ENCODE assay signal across 10 cellular contexts in the genomic region with DNA sequence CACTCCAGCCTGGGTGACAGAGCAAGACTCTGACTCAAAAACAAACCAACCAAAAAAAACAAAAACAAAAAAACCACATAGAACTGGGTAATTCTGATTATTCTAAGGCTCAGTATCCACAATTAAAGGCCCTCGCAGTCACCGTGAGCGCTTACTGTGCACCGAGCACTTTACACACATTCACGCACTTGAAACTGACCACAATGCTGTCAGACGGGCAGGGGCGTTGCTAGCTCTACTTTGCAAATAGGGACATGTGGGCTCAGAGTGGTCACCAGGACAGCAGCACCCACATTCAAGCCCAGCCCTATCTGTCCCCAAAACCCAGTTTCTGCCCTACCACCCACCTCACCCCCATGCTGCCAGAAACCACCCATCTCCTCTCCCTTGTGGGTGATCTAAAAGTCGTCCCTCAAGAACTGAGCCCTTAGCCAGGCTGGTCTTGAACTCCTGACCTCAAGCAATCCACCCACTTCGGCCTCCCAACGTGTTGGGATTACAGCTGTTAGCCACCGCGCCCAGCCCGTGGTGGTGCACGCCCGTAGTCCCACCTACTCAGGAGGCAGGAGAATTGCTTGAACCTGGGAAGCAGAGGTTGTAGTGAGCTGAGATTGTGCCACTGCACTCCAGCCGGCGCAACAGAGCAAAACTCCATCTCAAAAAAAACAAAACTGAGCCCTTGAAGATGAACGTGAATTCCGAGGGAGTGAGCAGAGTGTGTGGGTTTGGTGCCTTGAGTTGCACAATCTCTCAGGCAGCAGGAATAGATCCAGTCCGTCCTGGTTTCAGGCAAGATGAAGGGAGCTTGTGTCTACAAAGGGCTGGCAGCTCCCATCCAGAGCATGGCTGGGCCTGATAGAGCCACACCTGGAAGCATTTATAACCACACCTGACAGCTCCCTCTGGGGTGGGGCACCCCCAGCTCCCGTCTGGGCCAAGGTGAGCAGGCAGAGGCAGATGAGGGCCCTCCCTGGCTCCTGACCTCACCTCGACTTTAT. TPM values are rescaled to one million over a fixed set of nuclear protein-coding genes. Genes with fewer than 3 reads are reported as not detected.
DNase-seq lines count a peak whose midpoint lies in the region; ATAC-seq, FAIRE-seq and TF ChIP-seq lines count a peak whose summit lies in the region.
"Had no signal": no experiment of that assay in that cellular context is flagged by ENCODE, and none has a peak within 500 bp of the region (broad histone marks: within the 10 kb centered on the region; RNA-seq: fewer than 3 reads in every experiment).

No MANE protein-coding gene starts in this region.

- 46% methylated on average over 22 of the region's 22 CpGs for WGBS in GM12878 (ENCODE audit: insufficient coverage, insufficient replicate concordance, low lambda C conversion rate, missing lambda C conversion rate)

- intact Hi-C loops in GM12878 (cut with micrococcal nuclease; ENCODE audit: unreplicated experiment), result no loop called here
- intact Hi-C loops in kidney (cut with DNase I), result no loop called here

- no peak for TF ChIP-seq CTCF in GM12878 (IDR thresholded peaks at IDR 0.05 in 2 of 3, conservative IDR thresholded peaks at IDR 0.05 in 1 of 3; ENCODE audit: control insufficient read depth in 2 of 3, extremely low read depth in 1 of 3, insufficient read depth in 1 of 3, low read depth in 3 of 3, low read length in 3 of 3)
- TF ChIP-seq CTCF in kidney (IDR thresholded peaks at IDR 0.05; ENCODE audit: borderline replicate concordance, extremely low read depth, insufficient read depth), result no peak
- TF ChIP-seq CTCF in BE2C (IDR thresholded peaks at IDR 0.05; ENCODE audit: low read depth, low read length), result no peak

- no peaks in the 10 kb centered on the region for H3K79me2 ChIP-seq in GM12878 (ENCODE audit: control insufficient read depth, insufficient read depth, low read length)

- no peak overlapping the region for H3K4me2 ChIP-seq in GM12878 (ENCODE audit: control insufficient read depth, insufficient read depth)
- H3K4me2 ChIP-seq: KMS-11 had no signal

- BruUV-seq in GM12878 (replicated peaks; lab: Mats Ljungman, UMichigan), result no TSS peak

- H3K27me3 ChIP-seq in GM12878 (replicated peaks in 1 of 2; ENCODE audit: control insufficient read depth in 2 of 2, insufficient read depth in 2 of 2, low read length in 1 of 2), result no peaks in the 10 kb centered on the region
- H3K27me3 ChIP-seq in subcutaneous abdominal adipose tissue (ENCODE audit: control insufficient read depth in 5 of 5, insufficient read depth in 4 of 5, low read length in 5 of 5), result no peaks in the 10 kb centered on the region
- H3K27me3 ChIP-seq in BE2C, result no peaks in the 10 kb centered on the region

- ATAC-seq in GM12878, result peak; percentile 34
- no peak for ATAC-seq in GM18907 (IDR thresholded peaks at IDR 0.05; ENCODE audit: unreplicated experiment)

- no peak for TF ChIP-seq POLR2A in GM12878 (IDR thresholded peaks at IDR 0.05; ENCODE audit: low read depth, low read length)

- H3K27ac ChIP-seq in GM12878 (ENCODE audit: control insufficient read depth, insufficient read depth), result no peak overlapping the region
- peak overlapping the region; percentile 16 to 79 for H3K27ac ChIP-seq in kidney (ENCODE audit: low read depth in 2 of 2, low read length in 2 of 2)
- H3K27ac ChIP-seq in subcutaneous abdominal adipose tissue (ENCODE audit: low read depth, low read length), result peak overlapping the region; percentile 62
- H3K27ac ChIP-seq: KMS-11 had no signal

- no peaks in the 10 kb centered on the region for H4K20me1 ChIP-seq in GM12878 (ENCODE audit: control insufficient read depth, insufficient read depth)

- no peaks in the 10 kb centered on the region for H3K36me3 ChIP-seq in GM12878 (ENCODE audit: control insufficient read depth in 2 of 2, insufficient read depth in 2 of 2, low read length in 1 of 2)
- no peaks in the 10 kb centered on the region for H3K36me3 ChIP-seq in kidney (ENCODE audit: control insufficient read depth in 1 of 2, insufficient read depth in 2 of 2, low read length in 2 of 2)
- H3K36me3 ChIP-seq in subcutaneous abdominal adipose tissue (ENCODE audit: control insufficient read depth in 5 of 5, insufficient read depth in 5 of 5, low read length in 5 of 5), result no peaks in the 10 kb centered on the region
- H3K36me3 ChIP-seq in BE2C, result no peaks in the 10 kb centered on the region

- SMC1A ChIA-PET in GM12878 (lab: Charles Lee; ENCODE audit: uncharacterized antibody, unreplicated experiment), result interaction anchor here (1.0 to 2.2 kb wide), 2 partner anchors 14 to 17 kb away, joined by 3 to 8 read pairs; no protein-coding TSS in a partner anchor

- H3K9ac ChIP-seq in GM12878 (ENCODE audit: control insufficient read depth, insufficient read depth, low read length) (no peak overlapping the region), kidney (ENCODE audit: low read length in 2 of 2) (peak overlapping the region in 1 of 2 donors; percentile 22), subcutaneous abdominal adipose tissue (ENCODE audit: low read length in 5 of 5) (peak overlapping the region in 1 of 5 donors; percentile 25)
- H3K9ac ChIP-seq: KMS-11 had no signal

- peak; percentile 85 for DNase-seq in HT-29 (ENCODE audit: low spot score)
- no peak for DNase-seq in GM12878 (ENCODE audit: low read depth, low spot score)
- peak; percentile 91 for DNase-seq in kidney
- DNase-seq in AML-193 (lab: John Stamatoyannopoulos, UW), result no peak
- no peak for DNase-seq in iPS-NIHi11 (ENCODE audit: low spot score)
- no peak for DNase-seq in BE2C
- DNase-seq: activated CD4-positive, alpha-beta T cell treated with anti-CD3 and anti-CD28 coated beads, Interleukin-2, amount 50 U/mL, for 4 hours had no signal

- H3K4me3 ChIP-seq in GM12878, result no peak overlapping the region
- no peak overlapping the region for H3K4me3 ChIP-seq in kidney (ENCODE audit: low read length in 2 of 2)
- no peak overlapping the region for H3K4me3 ChIP-seq in subcutaneous abdominal adipose tissue (ENCODE audit: low read depth in 1 of 5, low read length in 5 of 5)
- H3K4me3 ChIP-seq in BE2C (ENCODE audit: low read depth, low read length), result no peak overlapping the region

- no peak for TF ChIP-seq EP300 in GM12878 (IDR thresholded peaks at IDR 0.05; ENCODE audit: borderline replicate concordance in 1 of 2, control insufficient read depth in 1 of 2, low read depth in 2 of 2, low read length in 2 of 2)

- in situ Hi-C loops in GM12878 (cut with MboI), result no loop called here

- H3K4me1 ChIP-seq in GM12878 (ENCODE audit: control insufficient read depth, insufficient read depth, low read length) (peaks cover under 1% of the 10 kb centered on the region; the same call in 1 of the 2 replicates), kidney (ENCODE audit: control insufficient read depth in 1 of 2, insufficient read depth in 1 of 2, low read depth in 1 of 2, low read length in 2 of 2) (peaks cover 10 to 16% of the 10 kb centered on the region in 2 donors), subcutaneous abdominal adipose tissue (ENCODE audit: control insufficient read depth in 5 of 5, insufficient read depth in 5 of 5, low read length in 5 of 5) (peaks cover 13 to 51% (median 45%) of the 10 kb centered on the region in 5 donors), BE2C (peaks cover 11% of the 10 kb centered on the region)

- H3K9me3 ChIP-seq in GM12878 (replicated peaks; ENCODE audit: control insufficient read depth, insufficient read depth, low read length) (no peaks in the 10 kb centered on the region), kidney (ENCODE audit: control insufficient read depth in 1 of 2, low read length in 2 of 2) (no peaks in the 10 kb centered on the region), subcutaneous abdominal adipose tissue (ENCODE audit: control insufficient read depth in 5 of 5, low read length in 5 of 5) (no peaks in the 10 kb centered on the region), BE2C (no peaks in the 10 kb centered on the region)

- FAIRE-seq in GM12878 (lab: Jason Lieb, UNC) (no peak), kidney (lab: Jason Lieb, UNC) (no peak)

- TF ChIP-seq RAD21 in GM12878 (IDR thresholded peaks at IDR 0.05; ENCODE audit: insufficient read depth, low read depth, low read length), result no peak

- POLR2A ChIA-PET in GM12878 (lab: Charles Lee), result interaction anchor here (0.9 to 1.6 kb wide), 3 partner anchors 15 to 20 kb away, joined by 3 to 6 read pairs (median 3); no protein-coding TSS in a partner anchor

- H2AFZ ChIP-seq in GM12878 (ENCODE audit: control insufficient read depth, low read depth, low read length), result no peak overlapping the region

- CTCF ChIA-PET in GM12878 (lab: Yijun Ruan, JAX), result interaction anchor here (1.0 to 12.9 kb wide), 3 partner anchors 19 to 118 kb away, joined by 3 to 229 read pairs (median 4); no protein-coding TSS in a partner anchor

- RAD21 ChIA-PET in GM12878 (lab: Charles Lee; ENCODE audit: unreplicated experiment), result interaction anchor here (1.3 to 2.1 kb wide), 2 partner anchors 17 to 21 kb away, joined by 3 to 9 read pairs; no protein-coding TSS in a partner anchor

TF ChIP-seq in GM12878, 131 proteins besides CTCF, POLR2A, EP300 and RAD21 (continues in another document):
- TF ChIP-seq DPF2 (IDR thresholded peaks at IDR 0.05), result 0 out of 2 replicates have a peak, but pooled peaks have one; percentile 23
- no peak for TF ChIP-seq ZNF622 (IDR thresholded peaks at IDR 0.05)
- TF ChIP-seq MXI1 (IDR thresholded peaks at IDR 0.05; ENCODE audit: low read depth, low read length), result no peak
- 0 out of 2 replicates have a peak, but pooled peaks have one; percentile 8 for TF ChIP-seq IKZF1 (conservative IDR thresholded peaks at IDR 0.05)
- peak; percentile 47 for TF ChIP-seq RUNX3 (IDR thresholded peaks at IDR 0.05; ENCODE audit: low read length)

RNA-seq across cellular contexts. Expression of gene HSPB1, which starts 5.4 kb away (rescaled TPM):
- total RNA-seq in HT-29 (2014; rRNA removed; shearing (Covaris generic)), result 116 and 134 TPM in 2 replicates
- total RNA-seq in GM12878 (2013; cell fraction: nucleolus; rRNA removed), result 21.2 and 22.1 TPM in 2 replicates
- total RNA-seq in GM12878 (2014; rRNA removed) (31.9 and 47.8 TPM in 2 replicates), GM12878 (2014; rRNA removed; fragmentation: Illumina TruSeq; extraction: Trizol) (35.4 and 41.2 TPM in 2 replicates), GM12878 (2021) (181 and 189 TPM in 2 replicates), kidney (1,012 TPM)
- polyA plus RNA-seq in GM12878 (2011; ENCODE audit: low read depth), result 50.0 TPM
- polyA plus RNA-seq in GM12878 (2011; rRNA removed) (10.4 and 67.5 TPM in 2 replicates), GM12878 (2014; fragmentation: Illumina TruSeq; extraction: Trizol) (1.4 and 41.6 TPM in 2 replicates), GM12878 (2014; fragmentation: Nextera tagmentation; extraction: Ambion mirVana) (10 to 100 TPM; 13.7 to 56.5 TPM), GM12878 (2014; rRNA removed) (134 and 182 TPM in 2 replicates), GM12878 (2016; fragmentation: Nextera tagmentation; extraction: Ambion mirVana) (100 to 1,000 TPM; 279 to 297 TPM), kidney (ENCODE audit: insufficient read depth, low read depth, low replicate concordance) (1,561 TPM)
- polyA plus RNA-seq in GM12878 (2011; cell fraction: cytosol; rRNA removed), result 139 and 153 TPM in 2 replicates
- 127 and 155 TPM in 2 replicates for polyA plus RNA-seq in GM12878 (2011; cell fraction: nucleus; rRNA removed)
- 172 and 210 TPM in 2 replicates for polyA plus RNA-seq in GM12878 (2012)
- polyA minus RNA-seq in GM12878 (2011; rRNA and poly(A)+ RNA removed), result 15.6 and 24.8 TPM in 2 replicates
- 42.6 and 53.3 TPM in 2 replicates for polyA minus RNA-seq in GM12878 (2011; cell fraction: cytosol; rRNA and poly(A)+ RNA removed)
- polyA minus RNA-seq in GM12878 (2011; cell fraction: nucleus; rRNA and poly(A)+ RNA removed), result 21.4 and 37.5 TPM in 2 replicates
- polyA plus RNA-seq in BE2C (2012; ENCODE audit: insufficient read depth, insufficient read length, low read depth), result 659 TPM

Comparison
In these comparisons a context has a peak if more than half of its experiments do, and no peak if none do; other contexts are left out.
1. DNase-seq: peak in HT-29 (single experiment) and kidney (single experiment); none in GM12878 (single experiment), AML-193 (0 of 2), iPS-NIHi11 (single experiment) and BE2C (single experiment).